ENCODE assay signal across 8 cellular contexts in genomic region chr14:29222671-29223268, GRCh38.
A peak's percentile ranks its signal among the peaks of the same experiment; 100 is the strongest.
DNase-seq lines count a peak whose midpoint lies in the region; ATAC-seq and TF ChIP-seq lines count a peak whose summit lies in the region.

No MANE protein-coding gene starts in this region.

- no peaks in the 10 kb centered on the region for H4K20me1 ChIP-seq in PC-9 (ENCODE audit: insufficient read depth)

- H3K9me3 ChIP-seq in PC-9 (ENCODE audit: insufficient read depth, low read depth): no peaks in the 10 kb centered on the region
- no peaks in the 10 kb centered on the region for H3K9me3 ChIP-seq in gastroesophageal sphincter

- H3K36me3 ChIP-seq in PC-9 (ENCODE audit: low read depth) (no peaks in the 10 kb centered on the region), gastroesophageal sphincter (no peaks in the 10 kb centered on the region)

- H3F3A ChIP-seq in PC-9 (ENCODE audit: insufficient read depth, low read depth): no peaks in the 10 kb centered on the region

- no peaks in the 10 kb centered on the region for H3K9me2 ChIP-seq in PC-9 (ENCODE audit: insufficient read depth)

- no peak overlapping the region for H3K4me3 ChIP-seq in PC-9
- no peak overlapping the region for H3K4me3 ChIP-seq in gastroesophageal sphincter

- H3K4me2 ChIP-seq in PC-9: no peak overlapping the region

- H3K79me2 ChIP-seq in PC-9 (ENCODE audit: low read depth): no peaks in the 10 kb centered on the region

- intact Hi-C loops in PC-9 (cut with micrococcal nuclease; ENCODE audit: unreplicated experiment): loop anchor here (5.0 kb wide), 1 partner anchor 465 kb away; no protein-coding TSS in a partner anchor

- WGBS in gastroesophageal sphincter (ENCODE audit: low coverage in 1 of 2), 2 donors: 4% methylated on average over 6 to 7 of the region's 7 CpGs

- POLR2A ChIA-PET in PC-9 (lab: Charles Lee; ENCODE audit: unreplicated experiment): no interaction called here

- no peak overlapping the region for H2AFZ ChIP-seq in PC-9

- H3K4me1 ChIP-seq in PC-9 (replicated peaks; ENCODE audit: insufficient read depth) (no peaks in the 10 kb centered on the region), gastroesophageal sphincter (peaks cover 0 to 5% (median 0%) of the 10 kb centered on the region in 3 donors)

- ATAC-seq in gastroesophageal sphincter (no peak), GM19397 (IDR thresholded peaks at IDR 0.05; ENCODE audit: unreplicated experiment) (no peak), HG03108 (IDR thresholded peaks at IDR 0.05; ENCODE audit: unreplicated experiment) (no peak), HG03045 (IDR thresholded peaks at IDR 0.05; ENCODE audit: unreplicated experiment) (no peak), GM21723 (IDR thresholded peaks at IDR 0.05; ENCODE audit: unreplicated experiment) (no peak)

- no peaks in the 10 kb centered on the region for H3K27me3 ChIP-seq in PC-9 (ENCODE audit: insufficient read depth, low read depth)
- H3K27me3 ChIP-seq in gastroesophageal sphincter: no peaks in the 10 kb centered on the region

- TF ChIP-seq EP300 in gastroesophageal sphincter (IDR thresholded peaks at IDR 0.05): no peak

- no peak for TF ChIP-seq POLR2A in gastroesophageal sphincter (IDR thresholded peaks at IDR 0.05)

- TF ChIP-seq CTCF in AG09319 (IDR thresholded peaks at IDR 0.05; ENCODE audit: low read depth, low read length) (peak; percentile 69), PC-9 (conservative IDR thresholded peaks at IDR 0.05) (peak; percentile 40; the same call in 1 of the 2 replicates), gastroesophageal sphincter (IDR thresholded peaks at IDR 0.05) (peak in 3 of 4 experiments; percentile 6 to 46 (median 26))

- BruUV-seq in PC-9 (replicated peaks; lab: Mats Ljungman, UMichigan): no TSS peak

- H3K27ac ChIP-seq in PC-9 (no peak overlapping the region), gastroesophageal sphincter (no peak overlapping the region)

- CTCF ChIA-PET in PC-9 (lab: Charles Lee): no interaction called here

- DNase-seq in AG09319 (ENCODE audit: extremely low read depth, low read depth) (no peak), HK-2 (ENCODE audit: unreplicated experiment) (peak; percentile 21), PC-9 (no peak)
